8 cellular contexts compared by ENCODE assay signal in the genomic region with DNA sequence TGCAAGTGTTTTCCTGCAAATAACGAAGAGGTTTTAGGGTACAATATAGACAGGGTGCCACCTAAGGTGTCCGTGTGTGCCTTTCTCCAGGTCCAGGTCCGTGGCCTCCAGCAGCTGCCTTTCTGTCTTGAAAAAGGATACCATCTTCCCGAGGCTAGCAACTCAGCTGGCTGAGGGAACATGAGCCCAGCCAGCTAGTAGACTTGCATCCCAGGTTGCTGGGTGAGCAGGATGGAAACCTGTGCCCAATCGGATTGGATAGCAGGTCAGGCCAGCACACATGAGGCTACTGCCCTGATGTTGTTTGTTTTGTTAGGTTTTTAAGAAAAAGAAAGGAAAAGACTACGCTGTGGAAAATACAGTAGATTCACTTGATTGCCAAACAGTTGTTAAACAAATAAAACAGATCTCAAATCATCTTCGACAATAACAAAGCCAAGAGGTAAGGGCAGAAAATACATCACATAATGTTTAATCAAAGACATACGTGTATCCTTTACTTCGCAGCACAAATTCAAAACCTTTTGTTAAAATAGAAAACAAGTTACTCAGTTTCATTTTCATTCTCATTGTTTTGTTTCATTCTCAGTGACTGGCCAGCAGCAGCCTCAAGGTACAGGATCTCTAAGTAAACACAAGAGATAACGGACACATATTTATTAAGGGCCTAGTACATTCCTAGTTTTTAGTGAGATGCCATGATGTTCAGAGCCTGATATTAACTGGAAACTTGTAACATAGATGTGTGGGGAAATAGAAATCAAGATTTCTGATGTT.
A peak's percentile ranks its signal among the peaks of the same experiment; 100 is the strongest.
DNase-seq lines count a peak whose midpoint lies in the region; ATAC-seq, FAIRE-seq and TF ChIP-seq lines count a peak whose summit lies in the region.

No MANE protein-coding gene starts in this region.

- no peak for TF ChIP-seq EP300 in suprapubic skin (IDR thresholded peaks at IDR 0.05)

- H3K36me3 Mint-ChIP-seq in HFFc6 (ENCODE audit: low read depth), result no peaks in the 10 kb centered on the region
- peaks cover 4% of the 10 kb centered on the region for H3K36me3 Mint-ChIP-seq in natural killer cell treated with Interleukin-12 subunit alpha and Interleukin-12 subunit beta and Interleukin-15 and Interleukin-18, amount 100 ng/mL, for 72 hours

- WGBS in suprapubic skin, result 59% methylated on average over 10 of the region's 10 CpGs

- peak in 1 of 2 donors; percentile 43 for ATAC-seq in natural killer cell treated with Interleukin-12 subunit alpha and Interleukin-12 subunit beta and Interleukin-15 and Interleukin-18, amount 100 ng/mL, for 72 hours

- DNase-seq in GM12892 (ENCODE audit: insufficient read length), result no peak
- DNase-seq in HFFc6, result no peak
- DNase-seq in astrocyte of the hippocampus (ENCODE audit: low read depth, low spot score), result peak; percentile 5
- no peak for DNase-seq in natural killer cell treated with Interleukin-12 subunit alpha and Interleukin-12 subunit beta and Interleukin-15 and Interleukin-18, amount 100 ng/mL, for 72 hours (ENCODE audit: low spot score)
- DNase-seq in ecto neural progenitor cell (ENCODE audit: low spot score), result no peak
- no peak for DNase-seq in suprapubic skin (ENCODE audit: low spot score in 2 of 2)
- DNase-seq in NCI-H2107 (lab: John Stamatoyannopoulos, UW), result no peak
- no peak for DNase-seq in activated CD4-positive, alpha-beta T cell treated with anti-CD3 and anti-CD28 coated beads, Interleukin-2, amount 50 U/mL, for 4 hours

- H3K9me3 Mint-ChIP-seq in HFFc6, result no peaks in the 10 kb centered on the region
- H3K9me3 Mint-ChIP-seq in natural killer cell treated with Interleukin-12 subunit alpha and Interleukin-12 subunit beta and Interleukin-15 and Interleukin-18, amount 100 ng/mL, for 72 hours, result no peaks in the 10 kb centered on the region

- no peak overlapping the region for H3K27ac ChIP-seq in suprapubic skin

- H3K27me3 ChIP-seq in suprapubic skin, result no peaks in the 10 kb centered on the region

- H3K36me3 ChIP-seq in suprapubic skin, result no peaks in the 10 kb centered on the region

- H3K4me3 Mint-ChIP-seq in HFFc6, result peak overlapping the region; percentile 77
- H3K4me3 Mint-ChIP-seq in natural killer cell treated with Interleukin-12 subunit alpha and Interleukin-12 subunit beta and Interleukin-15 and Interleukin-18, amount 100 ng/mL, for 72 hours, result peak overlapping the region; percentile 68

- no peaks in the 10 kb centered on the region for H3K27me3 Mint-ChIP-seq in HFFc6 (ENCODE audit: insufficient read depth)
- H3K27me3 Mint-ChIP-seq in natural killer cell treated with Interleukin-12 subunit alpha and Interleukin-12 subunit beta and Interleukin-15 and Interleukin-18, amount 100 ng/mL, for 72 hours, result peaks cover 7 to 33% of the 10 kb centered on the region in 2 donors

- no peak overlapping the region for H3K4me3 ChIP-seq in suprapubic skin

- TF ChIP-seq POLR2A in GM12892 (IDR thresholded peaks at IDR 0.05; ENCODE audit: low read depth, low read length) (no peak), suprapubic skin (IDR thresholded peaks at IDR 0.05) (no peak)

- peak; percentile 14 for FAIRE-seq in GM12892 (lab: Jason Lieb, UNC)

- peak overlapping the region; percentile 32; the same call in 1 of the 2 replicates for H3K27ac Mint-ChIP-seq in HFFc6
- peak overlapping the region; percentile 37 to 67 for H3K27ac Mint-ChIP-seq in natural killer cell treated with Interleukin-12 subunit alpha and Interleukin-12 subunit beta and Interleukin-15 and Interleukin-18, amount 100 ng/mL, for 72 hours

- no peaks in the 10 kb centered on the region for H3K4me1 ChIP-seq in suprapubic skin

- peaks cover 44% of the 10 kb centered on the region for H3K4me1 Mint-ChIP-seq in HFFc6 (ENCODE audit: low read depth)
- peaks cover 9 to 17% of the 10 kb centered on the region in 2 donors for H3K4me1 Mint-ChIP-seq in natural killer cell treated with Interleukin-12 subunit alpha and Interleukin-12 subunit beta and Interleukin-15 and Interleukin-18, amount 100 ng/mL, for 72 hours (ENCODE audit: low read depth in 2 of 2)

- TF ChIP-seq CTCF in HFFc6 (IDR thresholded peaks at IDR 0.05) (no peak), suprapubic skin (IDR thresholded peaks at IDR 0.05) (no peak)

- no peaks in the 10 kb centered on the region for H3K9me3 ChIP-seq in suprapubic skin
